In genomic region chr1:912740-913301, GRCh38 we compare ENCODE assay signal across 10 cellular contexts. TPM values are rescaled to one million over a fixed set of nuclear protein-coding genes. Genes with fewer than 3 reads are reported as not detected.
DNase-seq lines count a peak whose midpoint lies in the region; ATAC-seq, FAIRE-seq and TF ChIP-seq lines count a peak whose summit lies in the region.
"Had no signal": no experiment of that assay in that cellular context is flagged by ENCODE, and none has a peak within 500 bp of the region (broad histone marks: within the 10 kb centered on the region; RNA-seq: fewer than 3 reads in every experiment).

No MANE protein-coding gene starts in this region.

- TF ChIP-seq CTCF in 22Rv1 (IDR thresholded peaks at IDR 0.05) (peak; percentile 47), WTC11 (IDR thresholded peaks at IDR 0.05) (no peak)

- DNase-seq in GF-D8 (lab: John Stamatoyannopoulos, UW) (peak; percentile 51), WTC11 (ENCODE audit: low spot score) (peak; percentile 53), iris pigment epithelial cell (ENCODE audit: low read depth) (peak; percentile 59), HTR-8/SVneo (ENCODE audit: insufficient read length, low spot score) (no peak), NAMALWA (ENCODE audit: low spot score) (no peak), NCI-H1694 treated with DMSO at 0.1 percent for 48 hours (lab: John Stamatoyannopoulos, UW) (no peak)
- DNase-seq in CD4-positive, alpha-beta memory T cell: no peak
- DNase-seq: activated CD4-positive, alpha-beta T cell treated with anti-CD3 and anti-CD28 coated beads, Interleukin-2, amount 10 ng/mL, durations not matched to agents 7 days and 5 days; NCI-H187 had no signal

- H3K4me3 Mint-ChIP-seq in WTC11: no peak overlapping the region
- no peak overlapping the region for H3K4me3 Mint-ChIP-seq in CD4-positive, alpha-beta memory T cell
- H3K4me3 Mint-ChIP-seq: activated CD4-positive, alpha-beta T cell treated with anti-CD3 and anti-CD28 coated beads, Interleukin-2, amount 10 ng/mL, durations not matched to agents 7 days and 5 days had no signal

- FAIRE-seq in HTR-8/SVneo (lab: Jason Lieb, UNC): no peak

- H3K27ac ChIP-seq in 22Rv1: peak overlapping the region; percentile 48
- H3K27ac ChIP-seq in CD4-positive, alpha-beta memory T cell (ENCODE audit: low read depth, low read length): no peak overlapping the region

- peak; percentile 82 for ATAC-seq in WTC11

- H3K27ac Mint-ChIP-seq in WTC11: no peak overlapping the region
- H3K27ac Mint-ChIP-seq in CD4-positive, alpha-beta memory T cell: no peak overlapping the region
- H3K27ac Mint-ChIP-seq: activated CD4-positive, alpha-beta T cell treated with anti-CD3 and anti-CD28 coated beads, Interleukin-2, amount 10 ng/mL, durations not matched to agents 7 days and 5 days had no signal

- H3K4me3 ChIP-seq in CD4-positive, alpha-beta memory T cell (ENCODE audit: low read length in 2 of 2): no peak overlapping the region

- intact Hi-C loops in CD4-positive, alpha-beta memory T cell (cut with micrococcal nuclease): no loop called here

- H3K4me1 Mint-ChIP-seq in WTC11: peaks cover 2% of the 10 kb centered on the region; the same call in 1 of the 2 replicates
- H3K4me1 Mint-ChIP-seq in CD4-positive, alpha-beta memory T cell: peaks cover 0 to 5% (median 2%) of the 10 kb centered on the region in 4 donors

- H3K9me3 ChIP-seq in CD4-positive, alpha-beta memory T cell (ENCODE audit: control insufficient read depth in 1 of 2, low read length in 2 of 2): no peaks in the 10 kb centered on the region

- no peaks in the 10 kb centered on the region for H3K36me3 ChIP-seq in CD4-positive, alpha-beta memory T cell (ENCODE audit: insufficient read depth, low read length)

- no peaks in the 10 kb centered on the region for H3K9me3 Mint-ChIP-seq in WTC11
- H3K9me3 Mint-ChIP-seq in CD4-positive, alpha-beta memory T cell: peaks cover 0 to 4% (median 0%) of the 10 kb centered on the region in 8 donors
- H3K9me3 Mint-ChIP-seq: activated CD4-positive, alpha-beta T cell treated with anti-CD3 and anti-CD28 coated beads, Interleukin-2, amount 10 ng/mL, durations not matched to agents 7 days and 5 days had no signal

- POLR2A ChIA-PET in WTC11 (lab: Charles Lee): no interaction called here
- POLR2A ChIA-PET in CD4-positive, alpha-beta memory T cell (lab: Charles Lee; ENCODE audit: partially characterized antibody): no interaction called here

- H3K27me3 Mint-ChIP-seq in WTC11 (ENCODE audit: low read depth): peaks cover 59% of the 10 kb centered on the region
- peaks cover 23 to 24% of the 10 kb centered on the region in 2 donors for H3K27me3 Mint-ChIP-seq in CD4-positive, alpha-beta memory T cell

- CTCF ChIA-PET in WTC11 (lab: Charles Lee): interaction anchor here (0.5 to 2.2 kb wide), 8 partner anchors 10 to 90 kb away, joined by 3 to 9 read pairs (median 6); partner anchors contain the start of gene SAMD11
- CTCF ChIA-PET in CD4-positive, alpha-beta memory T cell (lab: Charles Lee; ENCODE audit: partially characterized antibody): no interaction called here

- no peaks in the 10 kb centered on the region for H3K4me1 ChIP-seq in CD4-positive, alpha-beta memory T cell (ENCODE audit: insufficient read depth, low read length)

- no peaks in the 10 kb centered on the region for H3K27me3 ChIP-seq in CD4-positive, alpha-beta memory T cell (ENCODE audit: insufficient read depth, low read length)

- no peaks in the 10 kb centered on the region for H3K36me3 Mint-ChIP-seq in WTC11
- H3K36me3 Mint-ChIP-seq in CD4-positive, alpha-beta memory T cell: no peaks in the 10 kb centered on the region

TF ChIP-seq in WTC11, 78 proteins besides CTCF, POLR2A, EP300 and RAD21:
- TF ChIP-seq NFE2L1 (CRISPR knock-in tag; IDR thresholded peaks at IDR 0.05) (no peak), FOXK1 (CRISPR knock-in tag; IDR thresholded peaks at IDR 0.05) (no peak), ELF4 (CRISPR knock-in tag; IDR thresholded peaks at IDR 0.05; ENCODE audit: low read depth) (no peak), MXD4 (CRISPR knock-in tag; IDR thresholded peaks at IDR 0.05; ENCODE audit: borderline replicate concordance) (no peak), ATF1 (CRISPR knock-in tag; IDR thresholded peaks at IDR 0.05) (no peak), RORB (CRISPR knock-in tag; IDR thresholded peaks at IDR 0.05) (no peak)

RNA-seq across cellular contexts. Expression of gene SAMD11, which starts 10.9 kb away (rescaled TPM):
- total RNA-seq in WTC11 (2021): 1.7 to 2.7 TPM (median 2.3 TPM) in 3 replicates
- not detected for total RNA-seq in CD4-positive, alpha-beta memory T cell
- under 1 TPM in 1 of 2 donors, not detected in 1; 0.10 TPM for polyA plus RNA-seq in CD4-positive, alpha-beta memory T cell
- total RNA-seq: activated CD4-positive, alpha-beta T cell treated with anti-CD3 and anti-CD28 coated beads, Interleukin-2, amount 10 ng/mL, durations not matched to agents 7 days and 5 days had no signal

RNA-seq across cellular contexts. Expression of gene NOC2L, which starts 46.2 kb away (rescaled TPM):
- 149 to 182 TPM (median 150 TPM) in 3 replicates for total RNA-seq in WTC11 (2021)
- 10 to 100 TPM; 63.6 to 69.5 TPM for total RNA-seq in CD4-positive, alpha-beta memory T cell
- 10 to 100 TPM; 63.0 to 67.7 TPM for polyA plus RNA-seq in CD4-positive, alpha-beta memory T cell

RNA-seq across cellular contexts. Expression of gene KLHL17, which starts 47.6 kb away (rescaled TPM):
- 46.2 to 66.9 TPM (median 47.2 TPM) in 3 replicates for total RNA-seq in WTC11 (2021)
- total RNA-seq in CD4-positive, alpha-beta memory T cell: 10 to 100 TPM; 43.4 to 46.5 TPM
- 1 to 10 TPM in 1 of 2 donors, under 1 TPM in 1; 0.89 to 1.7 TPM for polyA plus RNA-seq in CD4-positive, alpha-beta memory T cell

RNA-seq across cellular contexts. Expression of gene PLEKHN1, which starts 53.5 kb away (rescaled TPM):
- total RNA-seq in WTC11 (2021): 2.9 to 3.4 TPM (median 3.0 TPM) in 3 replicates
- 1 to 10 TPM; 2.2 to 2.9 TPM for total RNA-seq in CD4-positive, alpha-beta memory T cell
- polyA plus RNA-seq in CD4-positive, alpha-beta memory T cell: under 1 TPM in 1 of 2 donors, not detected in 1; 0.50 TPM

Comparison
In these comparisons a context has a peak if more than half of its experiments do, and no peak if none do; other contexts are left out.
1. DNase-seq: peak in GF-D8 (single experiment), WTC11 (single experiment) and iris pigment epithelial cell (single experiment); none in HTR-8/SVneo (single experiment), CD4-positive, alpha-beta memory T cell (0 of 5), NAMALWA (single experiment) and NCI-H1694 treated with DMSO at 0.1 percent for 48 hours (single experiment).